ENCODE assay signal across 14 cellular contexts in the genomic region with DNA sequence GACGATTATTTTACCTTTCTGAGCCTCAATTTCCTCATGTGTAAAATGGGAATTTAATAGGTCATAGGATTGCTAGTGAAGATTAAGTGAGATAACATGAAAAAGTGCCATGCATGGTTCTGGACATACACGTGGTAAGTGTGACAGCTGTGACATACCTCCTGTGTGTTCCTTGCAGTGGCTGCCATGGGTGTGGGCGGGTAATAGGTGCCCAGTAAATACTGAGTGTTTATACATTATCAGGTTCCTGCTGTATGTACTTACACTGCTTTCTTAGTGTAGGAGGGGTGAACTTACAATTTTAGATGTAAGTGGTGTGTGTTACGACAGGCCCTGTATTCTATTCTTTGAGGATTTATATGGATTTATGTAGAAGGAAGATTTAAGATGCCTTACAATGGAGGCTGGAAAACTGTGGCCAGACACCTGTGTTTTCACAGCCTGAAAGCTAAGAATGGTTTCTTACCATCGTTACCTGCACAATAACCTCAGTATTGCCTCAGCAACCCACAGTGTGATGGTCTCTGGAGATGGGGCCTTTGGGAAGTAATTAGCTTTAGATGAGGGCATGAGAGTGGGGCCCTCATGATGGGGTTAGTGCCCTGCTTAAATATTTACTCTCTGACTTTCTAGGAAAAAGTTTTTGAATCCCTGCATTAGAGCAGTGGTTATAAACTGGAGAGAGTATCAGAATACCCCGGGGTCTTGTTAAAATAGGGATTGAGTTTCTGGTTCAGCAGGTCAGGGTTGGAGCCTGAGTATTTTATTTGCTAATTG.
"Had no signal": no experiment of that assay in that cellular context is flagged by ENCODE, and none has a peak within 500 bp of the region (broad histone marks: within the 10 kb centered on the region; RNA-seq: fewer than 3 reads in every experiment).

No MANE protein-coding gene starts in this region.

- H3K36me3 Mint-ChIP-seq: natural killer cell treated with Interleukin-12 subunit alpha and Interleukin-12 subunit beta and Interleukin-15 and Interleukin-18, amount 100 ng/mL, for 72 hours; WTC11 had no signal

- H3K9me3 ChIP-seq: ovary, thoracic aorta had no signal

- H3K27ac Mint-ChIP-seq: activated CD4-positive, alpha-beta T cell treated with anti-CD3 and anti-CD28 coated beads, Interleukin-2, amount 10 ng/mL, durations not matched to agents 24 days and 14 days; activated naive CD4-positive, alpha-beta T cell treated with anti-CD3 and anti-CD28 coated beads for 36 hours; natural killer cell treated with Interleukin-12 subunit alpha and Interleukin-12 subunit beta and Interleukin-15 and Interleukin-18, amount 100 ng/mL, for 72 hours; stimulated activated naive CD8-positive, alpha-beta T cell treated with anti-CD3 and anti-CD28 coated beads, Interleukin-15, Interleukin-2, amounts not matched to agents 100 ng/mL and 50 ng/mL, for 24 hours; WTC11 had no signal

- H3K9me3 Mint-ChIP-seq: activated CD4-positive, alpha-beta T cell treated with anti-CD3 and anti-CD28 coated beads, Interleukin-2, amount 10 ng/mL, durations not matched to agents 24 days and 14 days; activated naive CD4-positive, alpha-beta T cell treated with anti-CD3 and anti-CD28 coated beads for 36 hours; natural killer cell treated with Interleukin-12 subunit alpha and Interleukin-12 subunit beta and Interleukin-15 and Interleukin-18, amount 100 ng/mL, for 72 hours; stimulated activated naive CD8-positive, alpha-beta T cell treated with anti-CD3 and anti-CD28 coated beads, Interleukin-15, Interleukin-2, amounts not matched to agents 100 ng/mL and 50 ng/mL, for 24 hours; WTC11 had no signal

- H3K4me3 Mint-ChIP-seq: activated CD4-positive, alpha-beta T cell treated with anti-CD3 and anti-CD28 coated beads, Interleukin-2, amount 10 ng/mL, durations not matched to agents 24 days and 14 days; activated naive CD4-positive, alpha-beta T cell treated with anti-CD3 and anti-CD28 coated beads for 36 hours; natural killer cell treated with Interleukin-12 subunit alpha and Interleukin-12 subunit beta and Interleukin-15 and Interleukin-18, amount 100 ng/mL, for 72 hours; stimulated activated naive CD8-positive, alpha-beta T cell treated with anti-CD3 and anti-CD28 coated beads, Interleukin-15, Interleukin-2, amounts not matched to agents 100 ng/mL and 50 ng/mL, for 24 hours; WTC11 had no signal

- H3K36me3 ChIP-seq: ovary, thoracic aorta had no signal

- H3K27me3 ChIP-seq: ovary had no signal

- DNase-seq: activated CD4-positive, alpha-beta T cell treated with anti-CD3 and anti-CD28 coated beads, Interleukin-2, amount 10 ng/mL, durations not matched to agents 24 days and 14 days; activated CD8-positive, alpha-beta memory T cell treated with anti-CD3 and anti-CD28 coated beads for 24 hours; activated naive CD4-positive, alpha-beta T cell treated with anti-CD3 and anti-CD28 coated beads for 36 hours; effector CD4-positive, alpha-beta T cell; foreskin melanocyte; left cardiac atrium; ovary; stimulated activated CD4-positive, alpha-beta T cell treated with anti-CD3 and anti-CD28 coated beads, Interleukin-15, amount 100 ng/mL, for 24 hours; stimulated activated CD4-positive, alpha-beta T cell treated with anti-CD3 and anti-CD28 coated beads, Interleukin-4, amount 100 ng/mL, for 24 hours had no signal

- H3K4me3 ChIP-seq: coronary artery, ovary, thoracic aorta had no signal

- ATAC-seq: left cardiac atrium; natural killer cell treated with Interleukin-12 subunit alpha and Interleukin-12 subunit beta and Interleukin-15 and Interleukin-18, amount 100 ng/mL, for 72 hours; WTC11 had no signal

- H3K27ac ChIP-seq: coronary artery, ovary, thoracic aorta had no signal

- H3K4me1 Mint-ChIP-seq: activated CD4-positive, alpha-beta T cell treated with anti-CD3 and anti-CD28 coated beads, Interleukin-2, amount 10 ng/mL, durations not matched to agents 24 days and 14 days had no signal
